ENCODE assay signal across 25 cellular contexts in the genomic region with DNA sequence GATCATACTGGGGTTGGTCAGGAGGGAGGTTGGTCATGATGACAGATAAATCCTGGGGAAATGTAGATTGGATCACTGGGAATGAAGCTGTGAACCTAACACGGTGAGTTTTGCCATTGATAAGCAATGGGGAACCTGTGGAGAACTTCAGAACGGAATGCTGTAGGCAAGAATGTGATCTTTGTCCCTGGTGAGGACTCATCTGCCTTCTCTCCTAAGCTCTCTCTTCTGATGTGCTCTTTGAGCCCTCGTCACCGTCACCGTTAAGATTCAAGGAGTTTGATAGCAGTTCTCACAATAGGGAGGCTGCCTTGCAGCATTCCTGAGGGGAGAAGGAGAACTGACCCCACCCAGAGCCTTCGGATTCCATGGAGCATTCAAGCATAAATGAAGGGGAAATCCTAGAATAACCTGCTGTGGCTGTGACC.
DNase-seq lines count a peak whose midpoint lies in the region; ATAC-seq, FAIRE-seq and TF ChIP-seq lines count a peak whose summit lies in the region.
"Had no signal": no experiment of that assay in that cellular context is flagged by ENCODE, and none has a peak within 500 bp of the region (broad histone marks: within the 10 kb centered on the region; RNA-seq: fewer than 3 reads in every experiment).

No MANE protein-coding gene starts in this region.

- H3K27me3 ChIP-seq in H7 (ENCODE audit: control insufficient read depth, insufficient read depth, low read length), result no peaks in the 10 kb centered on the region
- H3K27me3 ChIP-seq in psoas muscle (ENCODE audit: insufficient read depth in 3 of 3, low read length in 2 of 3), result no peaks in the 10 kb centered on the region
- H3K27me3 ChIP-seq: tibial artery had no signal

- H3K9me3 ChIP-seq in psoas muscle, result no peaks in the 10 kb centered on the region
- H3K9me3 ChIP-seq: tibial artery had no signal

- TF ChIP-seq CTCF in psoas muscle (IDR thresholded peaks at IDR 0.05), result no peak
- no peak for TF ChIP-seq CTCF in GM20000 (IDR thresholded peaks at IDR 0.05; ENCODE audit: extremely low read depth, missing control alignments)

- intact Hi-C loops in psoas muscle (cut with DNase I), result no loop called here
- intact Hi-C loops in left colon (cut with DNase I, micrococcal nuclease), result no loop called here

- TF ChIP-seq POLR2A in H54 (IDR thresholded peaks at IDR 0.05; ENCODE audit: low read depth, low read length), result no peak

- H3K27ac ChIP-seq in psoas muscle, result peak overlapping the region; percentile 3
- H3K27ac ChIP-seq: parathyroid adenoma, tibial artery had no signal

- H3K4me1 ChIP-seq in psoas muscle, result peaks cover 13% of the 10 kb centered on the region
- H3K4me1 ChIP-seq: parathyroid adenoma, tibial artery had no signal

- H3K36me3 ChIP-seq in H7 (replicated peaks; ENCODE audit: control insufficient read depth, insufficient read depth, low read length) (no peaks in the 10 kb centered on the region; the same call in 1 of the 2 replicates), psoas muscle (ENCODE audit: insufficient read depth in 1 of 2, low read depth in 1 of 2) (peaks cover 8 to 53% of the 10 kb centered on the region in 2 donors)

- WGBS in psoas muscle, 3 donors, result 63 to 77% (median 73%) methylated on average over 6 of the region's 6 CpGs

- H3K4me3 ChIP-seq in H7 (ENCODE audit: insufficient read depth, low read depth, low read length) (no peak overlapping the region), psoas muscle (no peak overlapping the region)
- H3K4me3 ChIP-seq: tibial artery had no signal

- FAIRE-seq in H54 (lab: Jason Lieb, UNC), result no peak
- FAIRE-seq: islet of Langerhans had no signal

- ATAC-seq in psoas muscle, result no peak
- ATAC-seq in HG03039 (IDR thresholded peaks at IDR 0.05; ENCODE audit: unreplicated experiment), result no peak
- no peak for ATAC-seq in left colon
- ATAC-seq: activated T-cell treated with anti-CD3 and anti-CD28 coated beads, Interleukin-2, amount 50 U/mL, for 4 hours; CD8-positive, alpha-beta T cell; naive thymus-derived CD8-positive, alpha-beta T cell had no signal

- DNase-seq in H7, result peak; percentile 56
- DNase-seq in ecto neural progenitor cell (ENCODE audit: low spot score), result peak; percentile 63
- DNase-seq in iPS-NIHi7 (ENCODE audit: extremely low spot score), result peak; percentile 65
- DNase-seq in psoas muscle, result no peak
- DNase-seq in H54 (ENCODE audit: insufficient read length, low spot score), result no peak
- no peak for DNase-seq in GM20000 (ENCODE audit: low spot score)
- DNase-seq in left colon, result no peak
- DNase-seq: activated CD8-positive, alpha-beta memory T cell treated with anti-CD3 and anti-CD28 coated beads for 24 hours; activated naive CD4-positive, alpha-beta T cell treated with anti-CD3 and anti-CD28 coated beads for 36 hours; activated T-cell treated with anti-CD3 and anti-CD28 coated beads, Interleukin-2, amount 50 U/mL, for 4 hours; anterior cingulate cortex; CD8-positive, alpha-beta T cell; DND-41; effector memory CD4-positive, alpha-beta T cell; naive thymus-derived CD8-positive, alpha-beta T cell; NCI-H1105 treated with DMSO at 0.1 percent for 48 hours; NCI-H2171; NCI-H526; stimulated activated CD4-positive, alpha-beta T cell treated with anti-CD3 and anti-CD28 coated beads, Interleukin-1b, Interleukin-23, amount 100 ng/mL, for 48 hours; stimulated activated naive CD4-positive, alpha-beta T cell; T1000; tibial artery had no signal

Comparison
In these comparisons a context has a peak if more than half of its experiments do, and no peak if none do; other contexts are left out.
1. DNase-seq: peak in H7 (single experiment), ecto neural progenitor cell (single experiment) and iPS-NIHi7 (single experiment); none in psoas muscle (0 of 2), H54 (single experiment), GM20000 (single experiment) and left colon (0 of 2).